Comparison of ENCODE assay signal across 1 cellular context in genomic region chr7:150368884-150369739, GRCh38.
TF ChIP-seq lines count a peak whose summit lies in the region.

No MANE protein-coding gene starts in this region.

TF ChIP-seq in HepG2, 621 proteins besides CTCF, POLR2A, EP300 and RAD21 (continued from another document and continues in another):
- TF ChIP-seq HOXA5 (CRISPR knock-in tag; IDR thresholded peaks at IDR 0.05) (no peak), TCF12 (IDR thresholded peaks at IDR 0.05) (no peak), TCF12 (CRISPR knock-in tag; IDR thresholded peaks at IDR 0.05) (no peak), SRSF1 (optimal IDR thresholded peaks at IDR 0.05; ENCODE audit: low read depth, low read length) (no peak), ZNF142 (CRISPR knock-in tag; IDR thresholded peaks at IDR 0.05) (no peak), ZMYM3 (CRISPR knock-in tag; IDR thresholded peaks at IDR 0.05) (no peak), ZNF576 (CRISPR knock-in tag; IDR thresholded peaks at IDR 0.05) (no peak), PREB (CRISPR knock-in tag; IDR thresholded peaks at IDR 0.05) (no peak), SOX5 (CRISPR knock-in tag; IDR thresholded peaks at IDR 0.05; ENCODE audit: borderline replicate concordance) (no peak), ZSCAN12 (CRISPR knock-in tag; IDR thresholded peaks at IDR 0.05) (no peak), KMT2B (CRISPR knock-in tag; IDR thresholded peaks at IDR 0.05) (no peak; the same call in 1 of the 2 replicates), TIGD3 (CRISPR knock-in tag; IDR thresholded peaks at IDR 0.05; ENCODE audit: borderline replicate concordance) (no peak), HNRNPH1 (optimal IDR thresholded peaks at IDR 0.05; ENCODE audit: low read depth, low read length) (no peak), ZNF549 (CRISPR knock-in tag; IDR thresholded peaks at IDR 0.05) (no peak), TARDBP (CRISPR knock-in tag; IDR thresholded peaks at IDR 0.05) (no peak), CCAR2 (optimal IDR thresholded peaks at IDR 0.05; ENCODE audit: low read depth, low read length) (no peak), RAD51 (IDR thresholded peaks at IDR 0.05; ENCODE audit: borderline replicate concordance) (no peak), ETV5 (CRISPR knock-in tag; IDR thresholded peaks at IDR 0.05; ENCODE audit: borderline replicate concordance) (peak; percentile 24; the same call in 1 of the 2 replicates), ZBTB2 (CRISPR knock-in tag; IDR thresholded peaks at IDR 0.05; ENCODE audit: low read depth) (no peak), ATF2 (CRISPR knock-in tag; IDR thresholded peaks at IDR 0.05) (no peak), MAF1 (CRISPR knock-in tag; IDR thresholded peaks at IDR 0.05; ENCODE audit: borderline replicate concordance) (no peak), ZNF230 (CRISPR knock-in tag; IDR thresholded peaks at IDR 0.05) (no peak), ZNF225 (CRISPR knock-in tag; IDR thresholded peaks at IDR 0.05) (no peak), SKIL (CRISPR knock-in tag; IDR thresholded peaks at IDR 0.05; ENCODE audit: borderline replicate concordance) (no peak), HOXA7 (CRISPR knock-in tag; IDR thresholded peaks at IDR 0.05) (no peak), SRF (IDR thresholded peaks at IDR 0.05; ENCODE audit: low read depth, low read length) (no peak), ZBED4 (CRISPR knock-in tag; IDR thresholded peaks at IDR 0.05; ENCODE audit: borderline replicate concordance) (0 out of 2 replicates have a peak, but pooled peaks have one; percentile 3), CSRNP2 (CRISPR knock-in tag; conservative IDR thresholded peaks at IDR 0.05; ENCODE audit: low read depth) (no peak), ASH2L (IDR thresholded peaks at IDR 0.05; ENCODE audit: insufficient read length, low read depth, low read length) (peak; percentile 22), ZNF30 (CRISPR knock-in tag; IDR thresholded peaks at IDR 0.05) (no peak), TFDP2 (CRISPR knock-in tag; IDR thresholded peaks at IDR 0.05) (no peak), TSC22D2 (CRISPR knock-in tag; IDR thresholded peaks at IDR 0.05; ENCODE audit: borderline replicate concordance) (no peak), HNF1B (CRISPR knock-in tag; IDR thresholded peaks at IDR 0.05) (no peak), NFKBIZ (CRISPR knock-in tag; IDR thresholded peaks at IDR 0.05) (0 out of 2 replicates have a peak, but pooled peaks have one; percentile 13), BRCA1 (CRISPR knock-in tag; IDR thresholded peaks at IDR 0.05) (no peak), ETV6 (CRISPR knock-in tag; conservative IDR thresholded peaks at IDR 0.05) (no peak), ZNF44 (CRISPR knock-in tag; IDR thresholded peaks at IDR 0.05) (no peak)
